8 cellular contexts compared by ENCODE assay signal in the genomic region with DNA sequence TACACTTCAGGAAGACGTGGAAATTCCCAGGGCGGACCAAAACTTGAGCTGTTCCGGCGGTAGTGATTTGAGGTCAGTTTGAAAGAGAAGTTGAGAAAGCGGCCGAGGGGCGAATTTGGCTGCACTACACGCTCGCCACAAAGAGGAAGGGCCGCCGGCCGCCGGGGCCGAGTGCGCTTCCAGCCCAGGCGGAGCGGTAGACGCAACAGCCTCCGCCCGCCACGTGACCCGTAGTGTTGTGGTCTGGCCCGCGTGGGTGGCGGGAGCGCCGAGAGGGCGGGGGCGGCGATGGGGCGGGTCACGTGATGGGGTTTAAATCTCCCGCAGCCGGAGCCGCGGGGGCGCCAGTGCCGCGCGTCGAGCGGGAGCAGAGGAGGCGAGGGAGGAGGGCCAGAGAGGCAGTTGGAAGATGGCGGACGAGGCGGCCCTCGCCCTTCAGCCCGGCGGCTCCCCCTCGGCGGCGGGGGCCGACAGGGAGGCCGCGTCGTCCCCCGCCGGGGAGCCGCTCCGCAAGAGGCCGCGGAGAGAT. TPM values are rescaled to one million over a fixed set of nuclear protein-coding genes. Genes with fewer than 3 reads are reported as not detected.
DNase-seq lines count a peak whose midpoint lies in the region; ATAC-seq and TF ChIP-seq lines count a peak whose summit lies in the region.

Gene SIRT1, plus strand, starts transcription at position 344 of the 529 bp plus-strand sequence. Its CDS starts 66 bp downstream, at position 410.

- H3K36me3 ChIP-seq in aorta (ENCODE audit: control insufficient read depth in 1 of 2, insufficient read depth in 2 of 2, low read length in 1 of 2) = peaks cover 0 to 6% of the 10 kb centered on the region in 2 donors

- DNase-seq in NCI-H2029 (lab: John Stamatoyannopoulos, UW) (peak; percentile 68), T-helper 9 cell (peak; percentile 92), astrocyte of the cerebellum (ENCODE audit: low read depth) (peak; percentile 86), hepatic stellate cell (ENCODE audit: low spot score) (peak; percentile 93), renal cortical epithelial cell (ENCODE audit: low read depth) (peak; percentile 80), aorta (peak; percentile 98 to 99)

- WGBS in aorta, 2 donors = 0 to 1% methylated on average over 40 to 62 of the region's 62 CpGs

- H3K4me1 ChIP-seq in aorta (ENCODE audit: control insufficient read depth in 1 of 2, insufficient read depth in 2 of 2, low read length in 2 of 2) = peaks cover 2 to 4% of the 10 kb centered on the region in 2 donors

- intact Hi-C loops in aorta (cut with DNase I) = loop anchor here (1.0 to 10.0 kb wide), 2 partner anchors 448 to 450 kb away; partner anchors contain the start of genes HNRNPH3 (in 2 of the 2) and PBLD (in 2 of the 2)

- H3K27me3 ChIP-seq in aorta (ENCODE audit: control insufficient read depth in 1 of 2, insufficient read depth in 2 of 2, low read length in 1 of 2) = no peaks in the 10 kb centered on the region

- ATAC-seq in GM18511 (IDR thresholded peaks at IDR 0.05; ENCODE audit: unreplicated experiment) (peak; percentile 89), HG02981 (IDR thresholded peaks at IDR 0.05; ENCODE audit: unreplicated experiment) (peak; percentile 84), aorta (ENCODE audit: low FRiP score) (peak; percentile 97)

- in situ Hi-C loops in astrocyte of the cerebellum (cut with HindIII; ENCODE audit: low sequenced_read_pairs) = loop anchor here (25.0 kb wide), 1 partner anchor 178 kb away; no protein-coding TSS in a partner anchor

- H3K9me3 ChIP-seq in aorta (ENCODE audit: control insufficient read depth, low read length) = no peaks in the 10 kb centered on the region

- H3K27ac ChIP-seq in aorta (ENCODE audit: low read depth in 1 of 2, low read length in 2 of 2) = peak within 1 kb of the TSS; percentile 87 to 94

- H3K4me3 ChIP-seq in astrocyte of the cerebellum (ENCODE audit: low read depth, low read length) (peak within 1 kb of the TSS; percentile 82), aorta (ENCODE audit: low read length in 2 of 2) (peak within 1 kb of the TSS; percentile 85 to 91)

- no peak for TF ChIP-seq CTCF in astrocyte of the cerebellum (IDR thresholded peaks at IDR 0.05; ENCODE audit: low read depth, low read length, missing control alignments)

RNA-seq across cellular contexts. Expression of gene SIRT1, which starts in this region (rescaled TPM):
- 11.6 and 23.9 TPM in 2 replicates for total RNA-seq in renal cortical epithelial cell
- 10 to 100 TPM; 21.7 to 24.8 TPM for total RNA-seq in aorta
- polyA plus RNA-seq in aorta = 10 to 100 TPM; 13.0 to 16.5 TPM

Comparison
In these comparisons a context has a peak if more than half of its experiments do, and no peak if none do; other contexts are left out.
1. Peak in every context shown above with its lines: DNase-seq, ATAC-seq, H3K4me3 ChIP-seq and H3K27ac ChIP-seq.